ENCODE assay signal across 14 cellular contexts in genomic region chr6:89750338-89750737, GRCh38.
DNase-seq lines count a peak whose midpoint lies in the region; ATAC-seq lines count a peak whose summit lies in the region.
"Had no signal": no experiment of that assay in that cellular context is flagged by ENCODE, and none has a peak within 500 bp of the region (broad histone marks: within the 10 kb centered on the region; RNA-seq: fewer than 3 reads in every experiment).

No MANE protein-coding gene starts in this region.

- CTCF ChIA-PET in activated naive CD4-positive, alpha-beta T cell treated with anti-CD3 and anti-CD28 coated beads, Interleukin-2, amount 10 ng/mL, durations not matched to agents 7 days and 5 days (lab: Charles Lee), result interaction anchor here (0.6 kb wide), 1 partner anchor 43 kb away, joined by 4 read pairs; no protein-coding TSS in a partner anchor

- intact Hi-C loops in left colon (cut with DNase I, micrococcal nuclease), result no loop called here

- H3K4me3 Mint-ChIP-seq in activated naive CD4-positive, alpha-beta T cell treated with anti-CD3 and anti-CD28 coated beads, Interleukin-2, amount 10 ng/mL, durations not matched to agents 7 days and 5 days, result no peak overlapping the region
- H3K4me3 Mint-ChIP-seq in T-helper 17 cell, result no peak overlapping the region
- no peak overlapping the region for H3K4me3 Mint-ChIP-seq in stimulated activated naive B cell treated with anti-CD40 and anti-IgM and Interleukin-4, amounts not matched to agents 10 μg/mL and 1 μg/mL and 100 μg/mL, for 72 hours
- H3K4me3 Mint-ChIP-seq: CD8-positive, alpha-beta memory T cell had no signal

- no peaks in the 10 kb centered on the region for H3K9me3 Mint-ChIP-seq in activated naive CD4-positive, alpha-beta T cell treated with anti-CD3 and anti-CD28 coated beads, Interleukin-2, amount 10 ng/mL, durations not matched to agents 7 days and 5 days
- H3K9me3 Mint-ChIP-seq in stimulated activated naive B cell treated with anti-CD40 and anti-IgM and Interleukin-4, amounts not matched to agents 10 μg/mL and 1 μg/mL and 100 μg/mL, for 72 hours, result no peaks in the 10 kb centered on the region
- H3K9me3 Mint-ChIP-seq: CD8-positive, alpha-beta memory T cell had no signal

- ATAC-seq in T-helper 17 cell (no peak), left colon (no peak)
- ATAC-seq in stimulated activated naive B cell treated with anti-CD40 and anti-IgM and Interleukin-4, amounts not matched to agents 10 μg/mL and 1 μg/mL and 100 μg/mL, for 72 hours (replicated peaks), result no peak
- ATAC-seq: GM12878, HCT116 had no signal

- H3K4me1 Mint-ChIP-seq in activated naive CD4-positive, alpha-beta T cell treated with anti-CD3 and anti-CD28 coated beads, Interleukin-2, amount 10 ng/mL, durations not matched to agents 7 days and 5 days, result no peaks in the 10 kb centered on the region
- peaks cover 1% of the 10 kb centered on the region for H3K4me1 Mint-ChIP-seq in T-helper 17 cell
- no peaks in the 10 kb centered on the region for H3K4me1 Mint-ChIP-seq in stimulated activated naive B cell treated with anti-CD40 and anti-IgM and Interleukin-4, amounts not matched to agents 10 μg/mL and 1 μg/mL and 100 μg/mL, for 72 hours
- H3K4me1 Mint-ChIP-seq: CD8-positive, alpha-beta memory T cell had no signal

- peaks cover 52% of the 10 kb centered on the region for H3K36me3 Mint-ChIP-seq in activated naive CD4-positive, alpha-beta T cell treated with anti-CD3 and anti-CD28 coated beads, Interleukin-2, amount 10 ng/mL, durations not matched to agents 7 days and 5 days
- H3K36me3 Mint-ChIP-seq in T-helper 17 cell (ENCODE audit: low read depth), result peaks cover 9% of the 10 kb centered on the region
- H3K36me3 Mint-ChIP-seq in stimulated activated naive B cell treated with anti-CD40 and anti-IgM and Interleukin-4, amounts not matched to agents 10 μg/mL and 1 μg/mL and 100 μg/mL, for 72 hours, result peaks cover 46 to 66% of the 10 kb centered on the region in 2 donors

- H3K9me3 ChIP-seq in T-helper 17 cell (ENCODE audit: control insufficient read depth, low read length, poor library complexity, severe bottlenecking), result no peaks in the 10 kb centered on the region
- H3K9me3 ChIP-seq: BLaER1, Caco-2 had no signal

- H3K27me3 Mint-ChIP-seq in activated naive CD4-positive, alpha-beta T cell treated with anti-CD3 and anti-CD28 coated beads, Interleukin-2, amount 10 ng/mL, durations not matched to agents 7 days and 5 days, result no peaks in the 10 kb centered on the region
- H3K27me3 Mint-ChIP-seq in T-helper 17 cell, result no peaks in the 10 kb centered on the region
- H3K27me3 Mint-ChIP-seq in stimulated activated naive B cell treated with anti-CD40 and anti-IgM and Interleukin-4, amounts not matched to agents 10 μg/mL and 1 μg/mL and 100 μg/mL, for 72 hours, result no peaks in the 10 kb centered on the region
- H3K27me3 Mint-ChIP-seq: CD8-positive, alpha-beta memory T cell had no signal

- peak overlapping the region; percentile 59 for H3K27ac Mint-ChIP-seq in activated naive CD4-positive, alpha-beta T cell treated with anti-CD3 and anti-CD28 coated beads, Interleukin-2, amount 10 ng/mL, durations not matched to agents 7 days and 5 days
- H3K27ac Mint-ChIP-seq in T-helper 17 cell, result peak overlapping the region; percentile 6
- H3K27ac Mint-ChIP-seq in stimulated activated naive B cell treated with anti-CD40 and anti-IgM and Interleukin-4, amounts not matched to agents 10 μg/mL and 1 μg/mL and 100 μg/mL, for 72 hours, result peak overlapping the region; percentile 69

- DNase-seq in activated naive CD4-positive, alpha-beta T cell treated with anti-CD3 and anti-CD28 coated beads, Interleukin-2, amount 10 ng/mL, durations not matched to agents 7 days and 5 days, result no peak
- DNase-seq in activated naive CD4-positive, alpha-beta T cell (lab: John Stamatoyannopoulos, UW), result no peak
- no peak for DNase-seq in T-helper 17 cell
- DNase-seq in kidney tubule cell (ENCODE audit: low spot score), result peak; percentile 51
- DNase-seq in stimulated activated naive B cell treated with anti-CD40 and anti-IgM and Interleukin-4, amounts not matched to agents 10 μg/mL and 1 μg/mL and 100 μg/mL, for 72 hours, result no peak
- DNase-seq in NCI-H2081 treated with DMSO at 0.1 percent for 48 hours (lab: John Stamatoyannopoulos, UW), result no peak
- no peak for DNase-seq in left colon
- DNase-seq in germinal center (ENCODE audit: low spot score), result no peak
- DNase-seq: AML-193; Caco-2; CD8-positive, alpha-beta memory T cell had no signal

Comparison
In these comparisons a context has a peak if more than half of its experiments do, and no peak if none do; other contexts are left out.
1. H3K27ac Mint-ChIP-seq: peak in every context shown above with its lines; median percentile 69 in stimulated activated naive B cell treated with anti-CD40 and anti-IgM and Interleukin-4, amounts not matched to agents 10 μg/mL and 1 μg/mL and 100 μg/mL, for 72 hours; 59 in activated naive CD4-positive, alpha-beta T cell treated with anti-CD3 and anti-CD28 coated beads, Interleukin-2, amount 10 ng/mL, durations not matched to agents 7 days and 5 days; 6 in T-helper 17 cell.